In the genomic region with DNA sequence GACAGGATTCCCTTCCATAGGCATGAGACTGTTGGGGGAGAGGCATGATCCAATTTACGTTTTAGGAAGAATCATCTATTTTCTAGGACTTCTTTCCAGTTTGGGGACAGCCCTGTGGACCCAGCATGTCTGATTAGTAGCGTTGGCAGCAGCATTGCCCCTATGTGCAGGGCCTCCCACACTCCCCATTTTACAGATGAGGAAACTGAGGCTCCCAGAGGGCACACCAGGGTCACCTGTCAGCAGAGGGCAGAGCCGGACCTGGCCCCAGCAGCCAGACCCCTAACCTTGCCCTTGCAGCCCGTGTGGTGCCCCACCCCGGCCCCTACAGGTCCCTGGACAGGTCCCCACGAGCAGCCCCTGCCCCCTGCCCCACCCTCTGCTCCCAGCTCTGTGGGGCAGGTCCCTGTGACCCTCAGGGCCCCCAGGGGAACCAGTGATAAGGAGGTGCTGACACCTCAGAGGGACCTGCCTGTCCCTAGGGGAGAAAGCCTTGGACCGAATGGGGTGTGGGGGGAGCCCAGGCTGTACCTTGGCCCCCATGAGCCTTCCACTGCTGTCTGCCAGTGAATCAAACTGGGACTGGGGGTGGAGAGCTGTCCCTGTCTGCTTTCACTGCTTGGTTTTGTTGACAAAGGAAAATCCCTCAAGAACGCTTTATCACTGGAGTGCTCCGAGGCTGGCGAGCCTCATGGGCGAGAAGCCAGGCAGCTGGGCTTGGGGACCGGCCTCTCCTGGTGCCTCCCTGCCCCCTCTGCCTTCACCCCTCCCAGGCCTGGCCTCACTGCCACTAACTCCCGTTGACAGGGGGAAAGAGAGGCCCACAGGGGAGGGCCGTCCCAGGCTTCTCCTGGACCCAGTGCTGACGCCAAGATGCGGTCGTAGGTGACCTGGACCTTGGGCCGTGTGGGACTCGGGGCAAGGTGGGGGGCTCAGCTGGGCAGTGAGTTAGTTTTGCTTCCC, we compare ENCODE assay signal across 19 cellular contexts. TPM values are rescaled to one million over a fixed set of nuclear protein-coding genes. Genes with fewer than 3 reads are reported as not detected.
DNase-seq lines count a peak whose midpoint lies in the region; ATAC-seq and TF ChIP-seq lines count a peak whose summit lies in the region.
"Had no signal": no experiment of that assay in that cellular context is flagged by ENCODE, and none has a peak within 500 bp of the region (broad histone marks: within the 10 kb centered on the region; RNA-seq: fewer than 3 reads in every experiment).

No MANE protein-coding gene starts in this region.

- no peak for TF ChIP-seq CTCF in adrenal gland (IDR thresholded peaks at IDR 0.05)

- no peaks in the 10 kb centered on the region for H3K36me3 Mint-ChIP-seq in activated T-helper 17 cell treated with anti-CD3 and anti-CD28 coated beads, Interleukin-2, amount 50 U/mL, for 72 hours (ENCODE audit: low read depth)
- H3K36me3 Mint-ChIP-seq in activated T-helper 1 cell treated with anti-CD3 and anti-CD28 coated beads, Interleukin-12 subunit alpha, Interleukin-12 subunit beta, Interleukin-2, Interleukin-4 antibody, amounts not matched to agents 30 ng/mL and 10 ng/mL and 1 ng/mL, durations not matched to agents 14 hours and 24 hours and 36 hours (ENCODE audit: low read depth) = no peaks in the 10 kb centered on the region
- H3K36me3 Mint-ChIP-seq: stimulated activated memory B cell treated with anti-CD40 and anti-IgM and Interleukin-4, amounts not matched to agents 10 μg/mL and 1 μg/mL and 100 μg/mL, for 72 hours had no signal

- H3K4me1 ChIP-seq in adrenal gland (replicated peaks in 1 of 2) (peaks cover 13 to 24% of the 10 kb centered on the region in 2 donors), right cardiac atrium (ENCODE audit: control insufficient read depth, insufficient read depth, low read length) (peaks cover 2% of the 10 kb centered on the region)

- TF ChIP-seq POLR2A in adrenal gland (IDR thresholded peaks at IDR 0.05) = no peak

- H3K27me3 Mint-ChIP-seq in activated T-helper 17 cell treated with anti-CD3 and anti-CD28 coated beads, Interleukin-2, amount 50 U/mL, for 72 hours = peaks cover 9% of the 10 kb centered on the region
- H3K27me3 Mint-ChIP-seq in activated T-helper 1 cell treated with anti-CD3 and anti-CD28 coated beads, Interleukin-12 subunit alpha, Interleukin-12 subunit beta, Interleukin-2, Interleukin-4 antibody, amounts not matched to agents 30 ng/mL and 10 ng/mL and 1 ng/mL, durations not matched to agents 14 hours and 24 hours and 36 hours (ENCODE audit: insufficient read depth) = peaks cover 3% of the 10 kb centered on the region

- no peaks in the 10 kb centered on the region for H3K36me3 ChIP-seq in adrenal gland (replicated peaks in 1 of 2)

- WGBS in adrenal gland, 4 donors = 40 to 65% (median 54%) methylated on average over 14 to 19 of the region's 19 CpGs
- 47% methylated on average over 19 of the region's 19 CpGs for WGBS in right cardiac atrium

- H3K4me3 Mint-ChIP-seq in activated T-helper 17 cell treated with anti-CD3 and anti-CD28 coated beads, Interleukin-2, amount 50 U/mL, for 72 hours = no peak overlapping the region
- H3K4me3 Mint-ChIP-seq in activated T-helper 1 cell treated with anti-CD3 and anti-CD28 coated beads, Interleukin-12 subunit alpha, Interleukin-12 subunit beta, Interleukin-2, Interleukin-4 antibody, amounts not matched to agents 30 ng/mL and 10 ng/mL and 1 ng/mL, durations not matched to agents 14 hours and 24 hours and 36 hours = no peak overlapping the region
- H3K4me3 Mint-ChIP-seq: activated naive CD8-positive, alpha-beta T cell treated with anti-CD3 and anti-CD28 coated beads, Interleukin-2, amount 50 U/mL, for 24 hours; activated T-cell treated with anti-CD3 and anti-CD28 coated beads, Interleukin-2, amount 50 U/mL, for 24 hours; neural crest cell; stimulated activated memory B cell treated with anti-CD40 and anti-IgM and Interleukin-4, amounts not matched to agents 10 μg/mL and 1 μg/mL and 100 μg/mL, for 72 hours; T-helper 1 cell treated with Interleukin-12 subunit alpha and Interleukin-12 subunit beta and Interleukin-4 antibody, amounts not matched to agents 30 μg/mL and 1 μg/mL, for 36 hours had no signal

- DNase-seq in NCI-H2196 (lab: John Stamatoyannopoulos, UW; ENCODE audit: unreplicated experiment) (peak; percentile 54), NCI-H2196 treated with DMSO at 0.1 percent for 48 hours (lab: John Stamatoyannopoulos, UW; ENCODE audit: unreplicated experiment) (no peak), adrenal gland (peak; percentile 57 to 87 (median 76)), right cardiac atrium (peak; percentile 52 to 86 (median 85)), superior temporal gyrus (ENCODE audit: extremely low spot score) (peak; percentile 89), SW480 (ENCODE audit: low spot score) (no peak)
- no peak for DNase-seq in activated T-helper 1 cell treated with anti-CD3 and anti-CD28 coated beads, Interleukin-12 subunit alpha, Interleukin-12 subunit beta, Interleukin-2, Interleukin-4 antibody, amounts not matched to agents 30 ng/mL and 10 ng/mL and 1 ng/mL, durations not matched to agents 14 hours and 24 hours and 36 hours (ENCODE audit: low spot score)
- DNase-seq: ACHN; activated naive CD8-positive, alpha-beta T cell treated with anti-CD3 and anti-CD28 coated beads, Interleukin-2, amount 50 U/mL, for 24 hours; activated T-cell treated with anti-CD3 and anti-CD28 coated beads, Interleukin-2, amount 50 U/mL, for 24 hours; COR-L47; PC-3 had no signal

- intact Hi-C loops in adrenal gland (cut with DNase I) (no loop called here), right cardiac atrium (cut with DNase I) (loop anchor here in 1 of 4 donors (10.0 kb wide), 1 partner anchor 258 kb away; a partner anchor contains a TSS)
- intact Hi-C loops in activated T-helper 1 cell treated with anti-CD3 and anti-CD28 coated beads, Interleukin-12 subunit alpha, Interleukin-12 subunit beta, Interleukin-2, Interleukin-4 antibody, amounts not matched to agents 30 ng/mL and 10 ng/mL and 1 ng/mL, durations not matched to agents 14 hours and 24 hours and 36 hours (cut with micrococcal nuclease) = no loop called here

- H3K9me3 ChIP-seq in adrenal gland (replicated peaks in 1 of 3) (no peaks in the 10 kb centered on the region), right cardiac atrium (ENCODE audit: control insufficient read depth, low read length) (no peaks in the 10 kb centered on the region)

- no peaks in the 10 kb centered on the region for H3K9me3 Mint-ChIP-seq in activated T-helper 17 cell treated with anti-CD3 and anti-CD28 coated beads, Interleukin-2, amount 50 U/mL, for 72 hours
- no peaks in the 10 kb centered on the region for H3K9me3 Mint-ChIP-seq in activated T-helper 1 cell treated with anti-CD3 and anti-CD28 coated beads, Interleukin-12 subunit alpha, Interleukin-12 subunit beta, Interleukin-2, Interleukin-4 antibody, amounts not matched to agents 30 ng/mL and 10 ng/mL and 1 ng/mL, durations not matched to agents 14 hours and 24 hours and 36 hours
- H3K9me3 Mint-ChIP-seq: activated naive CD8-positive, alpha-beta T cell treated with anti-CD3 and anti-CD28 coated beads, Interleukin-2, amount 50 U/mL, for 24 hours; activated T-cell treated with anti-CD3 and anti-CD28 coated beads, Interleukin-2, amount 50 U/mL, for 24 hours; neural crest cell; stimulated activated memory B cell treated with anti-CD40 and anti-IgM and Interleukin-4, amounts not matched to agents 10 μg/mL and 1 μg/mL and 100 μg/mL, for 72 hours; T-helper 1 cell treated with Interleukin-12 subunit alpha and Interleukin-12 subunit beta and Interleukin-4 antibody, amounts not matched to agents 30 μg/mL and 1 μg/mL, for 36 hours had no signal

- H3K27me3 ChIP-seq in adrenal gland = peaks cover 15% of the 10 kb centered on the region
- H3K27me3 ChIP-seq in right cardiac atrium (ENCODE audit: control insufficient read depth, insufficient read depth) = no peaks in the 10 kb centered on the region

- H3K4me1 Mint-ChIP-seq in activated T-helper 17 cell treated with anti-CD3 and anti-CD28 coated beads, Interleukin-2, amount 50 U/mL, for 72 hours = no peaks in the 10 kb centered on the region
- no peaks in the 10 kb centered on the region for H3K4me1 Mint-ChIP-seq in activated T-helper 1 cell treated with anti-CD3 and anti-CD28 coated beads, Interleukin-12 subunit alpha, Interleukin-12 subunit beta, Interleukin-2, Interleukin-4 antibody, amounts not matched to agents 30 ng/mL and 10 ng/mL and 1 ng/mL, durations not matched to agents 14 hours and 24 hours and 36 hours (ENCODE audit: low read depth)
- H3K4me1 Mint-ChIP-seq: activated naive CD8-positive, alpha-beta T cell treated with anti-CD3 and anti-CD28 coated beads, Interleukin-2, amount 50 U/mL, for 24 hours; neural crest cell; stimulated activated memory B cell treated with anti-CD40 and anti-IgM and Interleukin-4, amounts not matched to agents 10 μg/mL and 1 μg/mL and 100 μg/mL, for 72 hours had no signal

- H3K27ac Mint-ChIP-seq in activated T-helper 17 cell treated with anti-CD3 and anti-CD28 coated beads, Interleukin-2, amount 50 U/mL, for 72 hours = no peak overlapping the region
- no peak overlapping the region for H3K27ac Mint-ChIP-seq in activated T-helper 1 cell treated with anti-CD3 and anti-CD28 coated beads, Interleukin-12 subunit alpha, Interleukin-12 subunit beta, Interleukin-2, Interleukin-4 antibody, amounts not matched to agents 30 ng/mL and 10 ng/mL and 1 ng/mL, durations not matched to agents 14 hours and 24 hours and 36 hours
- H3K27ac Mint-ChIP-seq: activated naive CD8-positive, alpha-beta T cell treated with anti-CD3 and anti-CD28 coated beads, Interleukin-2, amount 50 U/mL, for 24 hours; activated T-cell treated with anti-CD3 and anti-CD28 coated beads, Interleukin-2, amount 50 U/mL, for 24 hours; stimulated activated memory B cell treated with anti-CD40 and anti-IgM and Interleukin-4, amounts not matched to agents 10 μg/mL and 1 μg/mL and 100 μg/mL, for 72 hours; T-helper 1 cell treated with Interleukin-12 subunit alpha and Interleukin-12 subunit beta and Interleukin-4 antibody, amounts not matched to agents 30 μg/mL and 1 μg/mL, for 36 hours had no signal

- ATAC-seq in right cardiac atrium = peak; percentile 38 to 67
- no peak for ATAC-seq in activated T-helper 17 cell treated with anti-CD3 and anti-CD28 coated beads, Interleukin-2, amount 50 U/mL, for 72 hours (replicated peaks)
- ATAC-seq: activated naive CD8-positive, alpha-beta T cell treated with anti-CD3 and anti-CD28 coated beads, Interleukin-2, amount 50 U/mL, for 24 hours; PC-3; stimulated activated memory B cell treated with anti-CD40 and anti-IgM and Interleukin-4, amounts not matched to agents 10 μg/mL and 1 μg/mL and 100 μg/mL, for 72 hours had no signal

- H3K27ac ChIP-seq in adrenal gland (peak overlapping the region in 1 of 5 donors; percentile 43), right cardiac atrium (ENCODE audit: low read length) (no peak overlapping the region)

- no peak overlapping the region for H3K4me3 ChIP-seq in adrenal gland
- no peak overlapping the region for H3K4me3 ChIP-seq in right cardiac atrium (ENCODE audit: low read length)
- H3K4me3 ChIP-seq: lung had no signal

RNA-seq across cellular contexts. Expression of a gene that starts 39.4 kb away (rescaled TPM):
- total RNA-seq in adrenal gland = not detected
- polyA plus RNA-seq in adrenal gland = not detected
- total RNA-seq in right cardiac atrium = under 1 TPM in 2 of 4 donors, not detected in 2; 0.09 to 0.14 TPM
- not detected for polyA plus RNA-seq in right cardiac atrium
- not detected for total RNA-seq in activated T-helper 17 cell treated with anti-CD3 and anti-CD28 coated beads, Interleukin-2, amount 50 U/mL, for 72 hours
- not detected in 2 replicates for total RNA-seq in activated T-helper 1 cell treated with anti-CD3 and anti-CD28 coated beads, Interleukin-12 subunit alpha, Interleukin-12 subunit beta, Interleukin-2, Interleukin-4 antibody, amounts not matched to agents 30 ng/mL and 10 ng/mL and 1 ng/mL, durations not matched to agents 14 hours and 24 hours and 36 hours
- total RNA-seq: epithelial cell of proximal tubule, lung, NCI-H460, neural crest cell, PC-3 had no signal
- polyA plus RNA-seq: lung had no signal

RNA-seq across cellular contexts. Expression of a gene that starts 59.7 kb away (rescaled TPM):
- total RNA-seq in adrenal gland (10 to 100 TPM in 2 of 8 donors, 1 to 10 TPM in 4, not detected in 2; 3.9 to 14.0 (median 4.8) TPM), right cardiac atrium (100 to 1,000 TPM in 2 of 4 donors, 10 to 100 TPM in 2; 44.2 to 120 (median 95.0) TPM)
- polyA plus RNA-seq in adrenal gland (10 to 100 TPM in 1 of 3 donors, 1 to 10 TPM in 1, under 1 TPM in 1; 0.35 to 22.0 (median 8.8) TPM), right cardiac atrium (243 TPM)
- 1 to 10 TPM; 1.5 to 2.8 TPM for total RNA-seq in activated T-helper 17 cell treated with anti-CD3 and anti-CD28 coated beads, Interleukin-2, amount 50 U/mL, for 72 hours
- total RNA-seq in activated T-helper 1 cell treated with anti-CD3 and anti-CD28 coated beads, Interleukin-12 subunit alpha, Interleukin-12 subunit beta, Interleukin-2, Interleukin-4 antibody, amounts not matched to agents 30 ng/mL and 10 ng/mL and 1 ng/mL, durations not matched to agents 14 hours and 24 hours and 36 hours = 1.0 and 1.2 TPM in 2 replicates
- total RNA-seq: NCI-H460 had no signal

Comparison
In these comparisons a context has a peak if more than half of its experiments do, and no peak if none do; other contexts are left out.
1. DNase-seq: peak in NCI-H2196 (single experiment), adrenal gland (7 of 7), right cardiac atrium (3 of 3) and superior temporal gyrus (single experiment); none in NCI-H2196 treated with DMSO at 0.1 percent for 48 hours (single experiment), SW480 (single experiment) and activated T-helper 1 cell treated with anti-CD3 and anti-CD28 coated beads, Interleukin-12 subunit alpha, Interleukin-12 subunit beta, Interleukin-2, Interleukin-4 antibody, amounts not matched to agents 30 ng/mL and 10 ng/mL and 1 ng/mL, durations not matched to agents 14 hours and 24 hours and 36 hours (single experiment).